In genomic region chr6:33000053-33000452, GRCh38 we compare ENCODE assay signal across 8 cellular contexts. TPM values are rescaled to one million over a fixed set of nuclear protein-coding genes. Genes with fewer than 3 reads are reported as not detected.
DNase-seq lines count a peak whose midpoint lies in the region; ATAC-seq and TF ChIP-seq lines count a peak whose summit lies in the region.

No MANE protein-coding gene starts in this region.

- TF ChIP-seq CTCF in GM12874 (IDR thresholded peaks at IDR 0.05; ENCODE audit: insufficient read depth, low read depth, low read length): peak; percentile 45
- TF ChIP-seq CTCF in PC-9 (conservative IDR thresholded peaks at IDR 0.05): peak; percentile 39; the same call in 1 of the 2 replicates

- H3K4me2 ChIP-seq in PC-9: no peak overlapping the region

- H3K4me3 ChIP-seq in PC-9 (no peak overlapping the region), right cardiac atrium (ENCODE audit: low read length) (no peak overlapping the region)

- ATAC-seq in GM21423 (IDR thresholded peaks at IDR 0.05; ENCODE audit: unreplicated experiment): no peak
- no peak for ATAC-seq in right cardiac atrium

- H4K20me1 ChIP-seq in PC-9 (ENCODE audit: insufficient read depth): no peaks in the 10 kb centered on the region

- no peaks in the 10 kb centered on the region for H3K36me3 ChIP-seq in PC-9 (ENCODE audit: low read depth)

- H3K9me2 ChIP-seq in PC-9 (ENCODE audit: insufficient read depth): no peaks in the 10 kb centered on the region

- POLR2A ChIA-PET in PC-9 (lab: Charles Lee; ENCODE audit: unreplicated experiment): no interaction called here

- WGBS in right cardiac atrium: 42% methylated on average over 8 of the region's 8 CpGs

- no peak overlapping the region for H2AFZ ChIP-seq in PC-9

- H3K4me1 ChIP-seq in PC-9 (replicated peaks; ENCODE audit: insufficient read depth): no peaks in the 10 kb centered on the region
- no peaks in the 10 kb centered on the region for H3K4me1 ChIP-seq in right cardiac atrium (ENCODE audit: control insufficient read depth, insufficient read depth, low read length)

- H3K27me3 ChIP-seq in PC-9 (ENCODE audit: insufficient read depth, low read depth) (peaks cover 74% of the 10 kb centered on the region), right cardiac atrium (ENCODE audit: control insufficient read depth, insufficient read depth) (no peaks in the 10 kb centered on the region)

- no peaks in the 10 kb centered on the region for H3K79me2 ChIP-seq in PC-9 (ENCODE audit: low read depth)

- CTCF ChIA-PET in PC-9 (lab: Charles Lee): no interaction called here

- H3F3A ChIP-seq in PC-9 (ENCODE audit: insufficient read depth, low read depth): no peaks in the 10 kb centered on the region

- H3K27ac ChIP-seq in PC-9 (no peak overlapping the region), right cardiac atrium (ENCODE audit: low read length) (no peak overlapping the region)

- intact Hi-C loops in PC-9 (cut with micrococcal nuclease; ENCODE audit: unreplicated experiment) (no loop called here), right cardiac atrium (cut with DNase I) (loop anchor here in 1 of 4 donors (10.0 kb wide), 2 partner anchors 95 to 155 kb away; no protein-coding TSS in a partner anchor)

- peak; percentile 49 for DNase-seq in CD1c-positive myeloid dendritic cell (ENCODE audit: extremely low spot score)
- DNase-seq in PC-9: no peak
- DNase-seq in iPS DF 19.7 (ENCODE audit: low read depth, low spot score): peak; percentile 65
- DNase-seq in AG08395 (ENCODE audit: low spot score): no peak
- no peak for DNase-seq in NCI-H774 (lab: John Stamatoyannopoulos, UW)
- DNase-seq in right cardiac atrium: no peak

- H3K9me3 ChIP-seq in PC-9 (ENCODE audit: insufficient read depth, low read depth): no peaks in the 10 kb centered on the region
- H3K9me3 ChIP-seq in right cardiac atrium (ENCODE audit: control insufficient read depth, low read length): no peaks in the 10 kb centered on the region

- BruUV-seq in PC-9 (replicated peaks; lab: Mats Ljungman, UMichigan): no TSS peak

RNA-seq across cellular contexts. Expression of gene HLA-DOA, which starts 9.3 kb away (rescaled TPM):
- not detected in 2 replicates for total RNA-seq in PC-9 (2021)
- total RNA-seq in right cardiac atrium: 1 to 10 TPM; 1.3 to 2.3 (median 1.8) TPM
- 1.2 TPM for polyA plus RNA-seq in right cardiac atrium

RNA-seq across cellular contexts. Expression of gene BRD2, which starts 31.7 kb away (rescaled TPM):
- total RNA-seq in PC-9 (2021) (130 and 157 TPM in 2 replicates), right cardiac atrium (100 to 1,000 TPM in 1 of 4 donors, 10 to 100 TPM in 3; 82.6 to 100 (median 86.9) TPM)
- 73.1 TPM for polyA plus RNA-seq in right cardiac atrium

RNA-seq across cellular contexts. Expression of gene HLA-DMA, which starts 47.2 kb away (rescaled TPM):
- 18.3 and 22.1 TPM in 2 replicates for total RNA-seq in PC-9 (2021)
- total RNA-seq in right cardiac atrium: 10 to 100 TPM; 16.2 to 26.6 (median 17.3) TPM
- 20.9 TPM for polyA plus RNA-seq in right cardiac atrium

RNA-seq across cellular contexts. Expression of gene HLA-DMB, which starts 59.2 kb away (rescaled TPM):
- total RNA-seq in PC-9 (2021) (0.73 and 1.1 TPM in 2 replicates), right cardiac atrium (10 to 100 TPM in 3 of 4 donors, 1 to 10 TPM in 1; 8.5 to 15.7 (median 12.4) TPM)
- polyA plus RNA-seq in right cardiac atrium: 6.0 TPM

Comparison
In these comparisons a context has a peak if more than half of its experiments do, and no peak if none do; other contexts are left out.
1. DNase-seq: peak in CD1c-positive myeloid dendritic cell (single experiment) and iPS DF 19.7 (single experiment); none in PC-9 (0 of 2), AG08395 (single experiment), NCI-H774 (single experiment) and right cardiac atrium (0 of 3).